15 cellular contexts compared by ENCODE assay signal in genomic region chr5:173883347-173883924, GRCh38.
"Had no signal": no experiment of that assay in that cellular context is flagged by ENCODE, and none has a peak within 500 bp of the region (broad histone marks: within the 10 kb centered on the region; RNA-seq: fewer than 3 reads in every experiment).

No MANE protein-coding gene starts in this region.

- H3K9ac ChIP-seq: neural progenitor cell had no signal

- H3K4me2 ChIP-seq: neural progenitor cell had no signal

- H2AFZ ChIP-seq: neural progenitor cell had no signal

- ATAC-seq: lower lobe of right lung; stimulated activated memory B cell treated with anti-CD40 and anti-IgM and Interleukin-4, amounts not matched to agents 10 μg/mL and 1 μg/mL and 100 μg/mL, for 72 hours; T-cell had no signal

- H3K4me3 ChIP-seq: lower lobe of right lung, neural progenitor cell, uterus had no signal

- H3K27ac Mint-ChIP-seq: activated CD4-positive, alpha-beta T cell treated with anti-CD3 and anti-CD28 coated beads, Interleukin-2, amount 10 ng/mL, durations not matched to agents 24 days and 14 days; mesothelial cell of epicardium; neural progenitor cell had no signal

- H3K27ac ChIP-seq: lower lobe of right lung, neural progenitor cell, uterus had no signal

- H3K36me3 ChIP-seq: lower lobe of right lung, neural progenitor cell, uterus had no signal

- H3K4me1 ChIP-seq: neural progenitor cell, uterus had no signal

- FAIRE-seq: endothelial cell of umbilical vein, TTC549 had no signal

- H3K36me3 Mint-ChIP-seq: mesothelial cell of epicardium; neural progenitor cell; stimulated activated memory B cell treated with anti-CD40 and anti-IgM and Interleukin-4, amounts not matched to agents 10 μg/mL and 1 μg/mL and 100 μg/mL, for 72 hours had no signal

- H3K9me3 ChIP-seq: lower lobe of right lung, uterus had no signal

- H3K27me3 Mint-ChIP-seq: activated CD4-positive, alpha-beta T cell treated with anti-CD3 and anti-CD28 coated beads, Interleukin-2, amount 10 ng/mL, durations not matched to agents 24 days and 14 days; stimulated activated memory B cell treated with anti-CD40 and anti-IgM and Interleukin-4, amounts not matched to agents 10 μg/mL and 1 μg/mL and 100 μg/mL, for 72 hours; T-cell had no signal

- H3K27me3 ChIP-seq: uterus had no signal

- DNase-seq: activated CD4-positive, alpha-beta T cell treated with anti-CD3 and anti-CD28 coated beads, Interleukin-2, amount 10 ng/mL, durations not matched to agents 24 days and 14 days; activated CD4-positive, CD25-positive, alpha-beta regulatory T cell; activated CD8-positive, alpha-beta memory T cell treated with anti-CD3 and anti-CD28 coated beads for 24 hours; anterior cingulate cortex; cerebellar nuclear complex; effector CD8-positive, alpha-beta T cell; foreskin fibroblast; lower lobe of right lung; T-cell; uterus had no signal

- H3K4me3 Mint-ChIP-seq: activated CD4-positive, alpha-beta T cell treated with anti-CD3 and anti-CD28 coated beads, Interleukin-2, amount 10 ng/mL, durations not matched to agents 24 days and 14 days; mesothelial cell of epicardium; neural progenitor cell; stimulated activated memory B cell treated with anti-CD40 and anti-IgM and Interleukin-4, amounts not matched to agents 10 μg/mL and 1 μg/mL and 100 μg/mL, for 72 hours had no signal

- H3K9me3 Mint-ChIP-seq: mesothelial cell of epicardium; neural progenitor cell; stimulated activated memory B cell treated with anti-CD40 and anti-IgM and Interleukin-4, amounts not matched to agents 10 μg/mL and 1 μg/mL and 100 μg/mL, for 72 hours had no signal
